In the genomic region with DNA sequence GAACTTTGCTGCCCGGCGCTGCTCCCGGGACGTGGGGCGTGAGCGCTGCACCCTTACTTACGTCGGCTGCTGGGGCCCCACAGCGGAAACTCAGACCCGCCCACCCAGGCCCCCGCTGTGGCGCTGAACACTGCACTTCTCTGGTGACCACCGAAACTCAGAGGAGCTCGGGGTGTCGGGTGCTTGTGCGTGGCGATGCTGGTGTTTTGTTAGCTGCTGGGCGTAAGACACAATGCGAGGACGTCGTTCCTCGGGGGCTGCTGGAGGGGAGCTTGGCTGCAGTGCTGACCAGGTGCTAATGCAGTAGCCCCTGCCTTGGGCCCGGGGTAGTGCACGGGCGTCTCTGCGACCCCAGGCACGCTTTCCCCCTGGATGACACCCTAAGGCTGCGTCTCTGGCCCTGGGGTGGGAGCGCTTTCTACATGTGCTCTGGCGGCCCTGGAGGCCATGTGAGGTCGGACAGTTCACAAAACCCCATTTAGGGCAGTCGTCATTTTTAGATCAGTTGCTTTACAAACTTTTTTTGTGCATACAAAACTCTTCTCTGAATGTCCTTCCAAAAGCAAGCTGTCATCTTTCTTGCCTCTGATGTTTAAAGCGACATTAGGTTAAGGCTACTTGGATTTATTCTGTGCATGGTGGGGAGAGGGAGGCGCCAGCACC, we compare ENCODE assay signal across 12 cellular contexts. TPM values are rescaled to one million over a fixed set of nuclear protein-coding genes. Genes with fewer than 3 reads are reported as not detected.
DNase-seq lines count a peak whose midpoint lies in the region; ATAC-seq and TF ChIP-seq lines count a peak whose summit lies in the region.
"Had no signal": no experiment of that assay in that cellular context is flagged by ENCODE, and none has a peak within 500 bp of the region (broad histone marks: within the 10 kb centered on the region; RNA-seq: fewer than 3 reads in every experiment).

No MANE protein-coding gene starts in this region.

- peak overlapping the region; percentile 85 to 92 for H3K9ac ChIP-seq in stomach smooth muscle (ENCODE audit: low read length in 2 of 2)

- 74 to 76% methylated on average over 30 of the region's 34 CpGs for WGBS in lower leg skin, 2 donors

- peaks cover 3% of the 10 kb centered on the region; the same call in 1 of the 2 replicates for H4K20me1 ChIP-seq in GM23338 (replicated peaks; ENCODE audit: insufficient read depth)

- no peaks in the 10 kb centered on the region for H3K27me3 ChIP-seq in GM23338 (ENCODE audit: insufficient read depth)
- H3K27me3 ChIP-seq in lower lobe of right lung (ENCODE audit: low read depth) = no peaks in the 10 kb centered on the region
- H3K27me3 ChIP-seq in stomach smooth muscle (ENCODE audit: control insufficient read depth in 1 of 2, insufficient read depth in 2 of 2, low read length in 2 of 2) = no peaks in the 10 kb centered on the region

- no peak overlapping the region; the same call in 1 of the 2 replicates for H3K4me3 ChIP-seq in GM23338
- H3K4me3 ChIP-seq in lower lobe of right lung = peak overlapping the region; percentile 51
- H3K4me3 ChIP-seq in stomach smooth muscle (ENCODE audit: low read length in 2 of 2) = peak overlapping the region; percentile 77 to 81
- H3K4me3 ChIP-seq in lower leg skin (ENCODE audit: low read depth, poor library complexity, severe bottlenecking) = no peak overlapping the region

- peaks cover 24% of the 10 kb centered on the region for H3K27me3 Mint-ChIP-seq in GM23338 (ENCODE audit: insufficient read depth, low read depth, poor library complexity)

- no peak for TF ChIP-seq CTCF in GM23338 (conservative IDR thresholded peaks at IDR 0.05; ENCODE audit: low read depth in 2 of 2)
- no peak for TF ChIP-seq CTCF in lower lobe of right lung (IDR thresholded peaks at IDR 0.05)
- TF ChIP-seq CTCF in GM13977 (IDR thresholded peaks at IDR 0.05; ENCODE audit: extremely low read depth, insufficient read depth, missing control alignments) = no peak
- TF ChIP-seq CTCF in lower leg skin (IDR thresholded peaks at IDR 0.05) = no peak

- DNase-seq in GM23338 (ENCODE audit: low spot score) (peak; percentile 12), caudate nucleus (lab: John Stamatoyannopoulos, UW) (no peak), lower lobe of right lung (no peak), GM13977 (ENCODE audit: low spot score) (no peak), lower leg skin (ENCODE audit: low spot score in 2 of 2) (no peak), HPDE6-E6E7 (ENCODE audit: extremely low spot score) (no peak), NCI-H1105 (lab: John Stamatoyannopoulos, UW) (no peak)
- DNase-seq: activated CD4-positive, alpha-beta T cell treated with anti-CD3 and anti-CD28 coated beads for 1 hour; DMS79; OCI-M1; stimulated activated naive CD8-positive, alpha-beta T cell treated with anti-CD3 and anti-CD28 coated beads, Interleukin-15, Interleukin-2, amounts not matched to agents 100 U/mL and 50 U/mL, for 24 hours had no signal

- peaks cover 39% of the 10 kb centered on the region for H3K4me1 Mint-ChIP-seq in GM23338

- peaks cover 66% of the 10 kb centered on the region for H3K79me2 ChIP-seq in GM23338 (replicated peaks; ENCODE audit: insufficient read depth)

- H3K9me3 Mint-ChIP-seq in GM23338 = no peaks in the 10 kb centered on the region

- intact Hi-C loops in lower lobe of right lung (cut with DNase I) = no loop called here
- intact Hi-C loops in lower leg skin (cut with DNase I; ENCODE audit: low total_unique reads) = no loop called here

- in situ Hi-C loops in GM13977 (cut with MboI; ENCODE audit: low pct_unique_long_range_greater_than_20kb, low sequenced_read_pairs, unreplicated experiment) = no loop called here

- no peaks in the 10 kb centered on the region for H3K9me2 ChIP-seq in GM23338 (ENCODE audit: insufficient read depth)

- H3K27ac ChIP-seq in GM23338 (ENCODE audit: low read depth) (peak overlapping the region; percentile 90), caudate nucleus (ENCODE audit: low read depth, low read length) (peak overlapping the region; percentile 74), lower lobe of right lung (peak overlapping the region; percentile 94), stomach smooth muscle (ENCODE audit: low read length) (peak overlapping the region; percentile 98)

- H3K4me2 ChIP-seq in GM23338 = peak overlapping the region; percentile 64

- no peak overlapping the region for H2AFZ ChIP-seq in GM23338

- H3K27ac Mint-ChIP-seq in GM23338 = peak overlapping the region; percentile 81; the same call in 1 of the 2 replicates

- peaks cover 20% of the 10 kb centered on the region for H3K4me1 ChIP-seq in GM23338 (ENCODE audit: insufficient read depth)
- peaks cover 62% of the 10 kb centered on the region for H3K4me1 ChIP-seq in lower lobe of right lung
- H3K4me1 ChIP-seq in stomach smooth muscle (ENCODE audit: control insufficient read depth, insufficient read depth, low read length) = peaks cover 62% of the 10 kb centered on the region

- peaks cover 3% of the 10 kb centered on the region; the same call in 1 of the 3 replicates for H3K36me3 Mint-ChIP-seq in GM23338 (ENCODE audit: low read depth)

- no peaks in the 10 kb centered on the region for H3K36me3 ChIP-seq in GM23338 (ENCODE audit: insufficient read depth)
- H3K36me3 ChIP-seq in lower lobe of right lung = peaks cover 41% of the 10 kb centered on the region
- peaks cover 7 to 14% of the 10 kb centered on the region in 2 donors for H3K36me3 ChIP-seq in stomach smooth muscle (ENCODE audit: control insufficient read depth in 2 of 2, insufficient read depth in 2 of 2, low read length in 2 of 2)

- H3K9me3 ChIP-seq in lower lobe of right lung = no peaks in the 10 kb centered on the region
- H3K9me3 ChIP-seq in stomach smooth muscle (ENCODE audit: control insufficient read depth in 2 of 2, low read length in 2 of 2) = no peaks in the 10 kb centered on the region

- H3F3A ChIP-seq in GM23338 (replicated peaks; ENCODE audit: low read depth) = 0 out of 2 replicates have a peak, but pooled peaks cover 11% of the 10 kb centered on the region

- peak overlapping the region; percentile 34; the same call in 1 of the 3 replicates for H3K4me3 Mint-ChIP-seq in GM23338

- ATAC-seq in GM23338 = no peak
- no peak for ATAC-seq in lower lobe of right lung
- ATAC-seq: stimulated activated naive CD8-positive, alpha-beta T cell treated with anti-CD3 and anti-CD28 coated beads, Interleukin-15, Interleukin-2, amounts not matched to agents 100 U/mL and 50 U/mL, for 24 hours had no signal

- no peak for TF ChIP-seq POLR2A in lower leg skin (IDR thresholded peaks at IDR 0.05)

TF ChIP-seq in GM23338, 12 proteins besides CTCF, POLR2A, EP300 and RAD21 (continues in another document):
- no peak for TF ChIP-seq ZNF114 (CRISPR knock-in tag; IDR thresholded peaks at IDR 0.05)

RNA-seq across cellular contexts. Expression of a gene that starts 5.7 kb away (rescaled TPM):
- 14.2 and 19.3 TPM in 2 replicates for total RNA-seq in GM23338 (2014; rRNA removed; shearing (Covaris generic))
- polyA plus RNA-seq in GM23338 (2016; fragmentation: Nextera tagmentation; extraction: Ambion mirVana) = 4.4 and 5.1 TPM in 2 replicates
- total RNA-seq in lower lobe of right lung (49.7 TPM), lower leg skin (10 to 100 TPM; 47.7 to 72.8 (median 52.3) TPM)

RNA-seq across cellular contexts. Expression of a gene that starts 19.8 kb away (rescaled TPM):
- 0.04 and 0.66 TPM in 2 replicates for total RNA-seq in GM23338 (2014; rRNA removed; shearing (Covaris generic))
- polyA plus RNA-seq in GM23338 (2016; fragmentation: Nextera tagmentation; extraction: Ambion mirVana) = 0.03 and 0.18 TPM in 2 replicates
- total RNA-seq in lower lobe of right lung (4.3 TPM), lower leg skin (100 to 1,000 TPM in 3 of 4 donors, 10 to 100 TPM in 1; 70.5 to 177 (median 119) TPM)

RNA-seq across cellular contexts. Expression of a gene that starts 32.0 kb away (rescaled TPM):
- total RNA-seq in GM23338 (2014; rRNA removed; shearing (Covaris generic)) = 81.1 and 111 TPM in 2 replicates
- 31.4 and 35.1 TPM in 2 replicates for polyA plus RNA-seq in GM23338 (2016; fragmentation: Nextera tagmentation; extraction: Ambion mirVana)
- total RNA-seq in lower lobe of right lung (50.8 TPM), lower leg skin (10 to 100 TPM; 45.9 to 70.6 (median 60.3) TPM)

RNA-seq across cellular contexts. Expression of a gene that starts 33.6 kb away (rescaled TPM):
- total RNA-seq in GM23338 (2014; rRNA removed; shearing (Covaris generic)) = 28.3 and 32.0 TPM in 2 replicates
- polyA plus RNA-seq in GM23338 (2016; fragmentation: Nextera tagmentation; extraction: Ambion mirVana) = 84.8 and 93.6 TPM in 2 replicates
- 19.7 TPM for total RNA-seq in lower lobe of right lung
- total RNA-seq in lower leg skin = 10 to 100 TPM; 38.2 to 73.2 (median 60.7) TPM

Comparison
In these comparisons a context has a peak if more than half of its experiments do, and no peak if none do; other contexts are left out.
1. H3K4me3 ChIP-seq: peak in lower lobe of right lung (single experiment) and stomach smooth muscle (2 of 2); none in GM23338 (single experiment) and lower leg skin (single experiment).
2. RNA of a gene that starts 19.8 kb away (total RNA-seq): 70.5 to 177 TPM in lower leg skin; 4.3 TPM in lower lobe of right lung (single experiment) and 0.04 to 0.66 TPM in GM23338; every median in the first group is over 10 times any median in the second.
3. Peak in every context shown above with its lines, with median percentiles within 50 percentile points of each other: H3K27ac ChIP-seq.